31 cellular contexts compared by ENCODE assay signal in the genomic region with DNA sequence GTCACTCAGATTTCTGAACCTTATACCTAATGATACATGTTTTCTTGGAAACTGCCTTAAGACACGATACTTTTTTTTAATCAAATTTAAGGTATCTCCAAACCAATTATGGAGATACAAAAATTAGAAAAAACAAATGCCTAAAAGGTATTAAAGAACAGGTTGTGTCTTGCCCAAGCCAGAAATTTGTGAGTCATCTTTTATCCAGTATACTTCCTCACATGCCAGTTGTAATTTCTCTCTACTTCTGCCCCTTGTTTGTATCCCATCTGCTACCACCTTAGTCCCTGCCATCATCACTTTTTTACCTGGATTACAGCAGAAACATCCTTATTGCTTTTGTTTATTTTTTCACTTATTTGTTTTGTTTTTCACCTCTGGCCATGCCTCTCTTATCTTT.
"Had no signal": no experiment of that assay in that cellular context is flagged by ENCODE, and none has a peak within 500 bp of the region (broad histone marks: within the 10 kb centered on the region; RNA-seq: fewer than 3 reads in every experiment).

No MANE protein-coding gene starts in this region.

- H3K4me1 ChIP-seq: colonic mucosa, gastrocnemius medialis, heart right ventricle had no signal

- H3K4me1 Mint-ChIP-seq: activated B cell treated with CpG ODN at 0.5 μM for 24 hours; activated T-helper 17 cell treated with anti-CD3 and anti-CD28 coated beads, Interleukin-2, amount 50 U/mL, for 72 hours; T-helper 17 cell had no signal

- H3K9me3 Mint-ChIP-seq: activated B cell treated with CpG ODN at 0.5 μM for 24 hours; activated CD8-positive, alpha-beta T cell treated with anti-CD3 and anti-CD28 coated beads for 36 hours; activated T-cell treated with anti-CD3 and anti-CD28 coated beads, Interleukin-2, amount 50 U/mL, for 4 hours; activated T-helper 17 cell treated with anti-CD3 and anti-CD28 coated beads, Interleukin-2, amount 50 U/mL, for 72 hours; T-helper 2 cell treated with Interferon-gamma antibody and Interleukin-4, amounts not matched to agents 5 μg/mL and 100 μg/mL, for 36 hours had no signal

- H3K4me3 ChIP-seq: cardiac muscle cell, colonic mucosa, gastrocnemius medialis, heart right ventricle had no signal

- ATAC-seq: activated CD4-positive, CD25-positive, alpha-beta regulatory T cell treated with anti-CD3 and anti-CD28 coated beads, Interleukin-2, amount 50 U/mL, for 24 hours; activated CD8-positive, alpha-beta T cell treated with anti-CD3 and anti-CD28 coated beads for 36 hours; activated T-cell treated with anti-CD3 and anti-CD28 coated beads, Interleukin-2, amount 50 U/mL, for 4 hours; activated T-helper 17 cell treated with anti-CD3 and anti-CD28 coated beads, Interleukin-2, amount 50 U/mL, for 72 hours; esophagus mucosa; gastrocnemius medialis; heart right ventricle; T-helper 17 cell had no signal

- H3K27ac Mint-ChIP-seq: activated B cell treated with CpG ODN at 0.5 μM for 24 hours; activated CD8-positive, alpha-beta T cell treated with anti-CD3 and anti-CD28 coated beads for 36 hours; activated naive CD8-positive, alpha-beta T cell; activated T-helper 17 cell treated with anti-CD3 and anti-CD28 coated beads, Interleukin-2, amount 50 U/mL, for 72 hours; T-helper 17 cell; T-helper 2 cell treated with Interferon-gamma antibody and Interleukin-4, amounts not matched to agents 5 μg/mL and 100 μg/mL, for 36 hours had no signal

- H3K9me3 ChIP-seq: colonic mucosa, gastrocnemius medialis, heart right ventricle had no signal

- DNase-seq: activated B cell treated with CpG ODN at 0.5 μM for 24 hours; activated CD4-positive, alpha-beta T cell treated with anti-CD3 and anti-CD28 coated beads for 48 hours; activated CD4-positive, alpha-beta T cell treated with anti-CD3 and anti-CD28 coated beads, Interleukin-2, amount 50 U/mL, for 1 hour; activated CD4-positive, alpha-beta T cell treated with anti-CD3 and anti-CD28 coated beads, Interleukin-2, amount 50 U/mL, for 48 hours; activated CD8-positive, alpha-beta memory T cell treated with anti-CD3 and anti-CD28 coated beads for 24 hours; activated CD8-positive, alpha-beta T cell treated with anti-CD3 and anti-CD28 coated beads for 36 hours; activated effector memory CD4-positive, alpha-beta T cell treated with Interleukin-2 at 50 U/mL for 16 hours; activated gamma-delta T cell treated with Interleukin-2 at 50 U/mL for 16 hours; activated naive CD4-positive, alpha-beta T cell treated with anti-CD3 and anti-CD28 coated beads, Interleukin-2, amount 50 U/mL, for 16 hours; activated naive CD4-positive, alpha-beta T cell treated with Interleukin-2 at 50 U/mL for 16 hours; activated T-cell treated with anti-CD3 and anti-CD28 coated beads, Interleukin-2, amount 50 U/mL, for 4 hours; amniotic stem cell; anterior cingulate cortex; brain microvascular endothelial cell; central memory CD4-positive, alpha-beta T cell; cerebellar nuclear complex; colonic mucosa; effector CD8-positive, alpha-beta T cell; foreskin fibroblast; gastrocnemius medialis; heart right ventricle; T-helper 1 cell; T-helper 17 cell; T1000; WERI-Rb-1 had no signal

- H3K27ac ChIP-seq: brain microvascular endothelial cell, cardiac muscle cell, colonic mucosa, gastrocnemius medialis, heart right ventricle, WERI-Rb-1 had no signal

- H3K36me3 ChIP-seq: brain microvascular endothelial cell, cardiac muscle cell, colonic mucosa, gastrocnemius medialis, heart right ventricle, WERI-Rb-1 had no signal

- H3K4me3 Mint-ChIP-seq: activated B cell treated with CpG ODN at 0.5 μM for 24 hours; activated CD8-positive, alpha-beta T cell treated with anti-CD3 and anti-CD28 coated beads for 36 hours; activated naive CD8-positive, alpha-beta T cell; activated T-cell treated with anti-CD3 and anti-CD28 coated beads, Interleukin-2, amount 50 U/mL, for 4 hours; activated T-helper 17 cell treated with anti-CD3 and anti-CD28 coated beads, Interleukin-2, amount 50 U/mL, for 72 hours; T-helper 17 cell; T-helper 2 cell treated with Interferon-gamma antibody and Interleukin-4, amounts not matched to agents 5 μg/mL and 100 μg/mL, for 36 hours had no signal

- H3K36me3 Mint-ChIP-seq: activated naive CD8-positive, alpha-beta T cell had no signal

- H3K27me3 ChIP-seq: brain microvascular endothelial cell, cardiac muscle cell, colonic mucosa, gastrocnemius medialis, heart right ventricle had no signal

- H3K27me3 Mint-ChIP-seq: T-helper 17 cell had no signal
